ENCODE assay signal across 8 cellular contexts in genomic region chr4:118351851-118352827, GRCh38. TPM values are rescaled to one million over a fixed set of nuclear protein-coding genes. Genes with fewer than 3 reads are reported as not detected.
DNase-seq lines count a peak whose midpoint lies in the region; ATAC-seq and TF ChIP-seq lines count a peak whose summit lies in the region.

No MANE protein-coding gene starts in this region.

- H3K27ac Mint-ChIP-seq in GM23338, result no peak overlapping the region

- intact Hi-C loops in left ventricle myocardium inferior (cut with micrococcal nuclease), result no loop called here

- no peaks in the 10 kb centered on the region for H3K9me3 ChIP-seq in left ventricle myocardium inferior (replicated peaks)

- no peaks in the 10 kb centered on the region; the same call in 2 of the 3 replicates for H3K36me3 Mint-ChIP-seq in GM23338 (ENCODE audit: low read depth)

- TF ChIP-seq CTCF in GM23338 (conservative IDR thresholded peaks at IDR 0.05; ENCODE audit: low read depth in 2 of 2) (no peak), left ventricle myocardium inferior (IDR thresholded peaks at IDR 0.05; ENCODE audit: borderline replicate concordance) (no peak)

- ATAC-seq in GM18498 (IDR thresholded peaks at IDR 0.05; ENCODE audit: unreplicated experiment) (peak; percentile 33), GM23338 (peak; percentile 64)

- no peaks in the 10 kb centered on the region for H4K20me1 ChIP-seq in GM23338 (replicated peaks; ENCODE audit: insufficient read depth)

- H3F3A ChIP-seq in GM23338 (replicated peaks; ENCODE audit: low read depth), result no peaks in the 10 kb centered on the region

- no peaks in the 10 kb centered on the region; the same call in 1 of the 2 replicates for H3K79me2 ChIP-seq in GM23338 (replicated peaks; ENCODE audit: insufficient read depth)

- H3K36me3 ChIP-seq in GM23338 (ENCODE audit: insufficient read depth), result no peaks in the 10 kb centered on the region
- no peaks in the 10 kb centered on the region for H3K36me3 ChIP-seq in left ventricle myocardium inferior

- H3K27me3 Mint-ChIP-seq in GM23338 (ENCODE audit: insufficient read depth, low read depth, poor library complexity), result peaks cover 18% of the 10 kb centered on the region

- H3K4me1 ChIP-seq in GM23338 (ENCODE audit: insufficient read depth) (peaks cover 29% of the 10 kb centered on the region; the same call in 1 of the 2 replicates), left ventricle myocardium inferior (peaks cover 18% of the 10 kb centered on the region)

- peaks cover 33% of the 10 kb centered on the region for H3K4me1 Mint-ChIP-seq in GM23338

- DNase-seq in GM23338 (ENCODE audit: low spot score) (peak; percentile 65), M059J (ENCODE audit: low read depth) (peak; percentile 9), left ventricle myocardium inferior (no peak), retina (peak; percentile 78), NCI-H226 (no peak), UCSD-AML1 (lab: John Stamatoyannopoulos, UW; ENCODE audit: unreplicated experiment) (no peak)
- DNase-seq in activated T-cell treated with anti-CD3 and anti-CD28 coated beads, Interleukin-2, amount 50 U/mL, for 48 hours, result peak; percentile 20 to 22

- H3K27ac ChIP-seq in GM23338 (ENCODE audit: low read depth) (no peak overlapping the region), left ventricle myocardium inferior (replicated peaks) (no peak overlapping the region)

- H3K4me3 ChIP-seq in GM23338 (peak overlapping the region; percentile 78), left ventricle myocardium inferior (peak overlapping the region; percentile 64)

- no peaks in the 10 kb centered on the region for H3K9me2 ChIP-seq in GM23338 (ENCODE audit: insufficient read depth)

- peak overlapping the region; percentile 99 for H3K4me2 ChIP-seq in GM23338

- no peaks in the 10 kb centered on the region for H3K9me3 Mint-ChIP-seq in GM23338

- H3K4me3 Mint-ChIP-seq in GM23338, result peak overlapping the region; percentile 87

- peak overlapping the region; percentile 52 for H2AFZ ChIP-seq in GM23338

- H3K27me3 ChIP-seq in GM23338 (ENCODE audit: insufficient read depth) (peaks cover 35% of the 10 kb centered on the region), left ventricle myocardium inferior (ENCODE audit: low read depth) (peaks cover 96% of the 10 kb centered on the region)

TF ChIP-seq in GM23338, 12 proteins besides CTCF, POLR2A, EP300 and RAD21:
- TF ChIP-seq ZNF114 (CRISPR knock-in tag; IDR thresholded peaks at IDR 0.05) (no peak), EZH2 (IDR thresholded peaks at IDR 0.05; ENCODE audit: low read depth, unreplicated experiment) (peak; percentile 13)
TF ChIP-seq in GM23338: peak in this region for 1.

RNA-seq across cellular contexts. Expression of gene PRSS12, which starts 0.7 kb away (rescaled TPM):
- 7.5 and 12.9 TPM in 2 replicates for total RNA-seq in GM23338 (2014; rRNA removed; shearing (Covaris generic))
- 4.1 and 5.5 TPM in 2 replicates for polyA plus RNA-seq in GM23338 (2016; fragmentation: Nextera tagmentation; extraction: Ambion mirVana)
- total RNA-seq in M059J (2014; rRNA removed; shearing (Covaris generic)), result 0.59 and 2.6 TPM in 2 replicates
- not detected for total RNA-seq in left ventricle myocardium inferior

Comparison
In these comparisons a context has a peak if more than half of its experiments do, and no peak if none do; other contexts are left out.
1. DNase-seq: peak in GM23338 (single experiment), M059J (single experiment), activated T-cell treated with anti-CD3 and anti-CD28 coated beads, Interleukin-2, amount 50 U/mL, for 48 hours (2 of 2) and retina (single experiment); none in left ventricle myocardium inferior (single experiment), NCI-H226 (single experiment) and UCSD-AML1 (single experiment).